Comparison of ENCODE assay signal across 15 cellular contexts in genomic region chr7:36615877-36616276, GRCh38.
A peak's percentile ranks its signal among the peaks of the same experiment; 100 is the strongest.
DNase-seq lines count a peak whose midpoint lies in the region; ATAC-seq and TF ChIP-seq lines count a peak whose summit lies in the region.
"Had no signal": no experiment of that assay in that cellular context is flagged by ENCODE, and none has a peak within 500 bp of the region (broad histone marks: within the 10 kb centered on the region; RNA-seq: fewer than 3 reads in every experiment).

No MANE protein-coding gene starts in this region.

- peak; percentile 18 for DNase-seq in NCI-H2227 (lab: John Stamatoyannopoulos, UW; ENCODE audit: unreplicated experiment)
- DNase-seq in NCI-H2227 treated with DMSO at 0.1 percent for 48 hours (lab: John Stamatoyannopoulos, UW): no peak
- DNase-seq in natural killer cell treated with Interleukin-12 subunit alpha and Interleukin-12 subunit beta and Interleukin-15 and Interleukin-18, amount 100 ng/mL, for 72 hours (ENCODE audit: low spot score): no peak
- DNase-seq in NCI-H146 treated with DMSO at 0.1 percent for 48 hours (lab: John Stamatoyannopoulos, UW; ENCODE audit: unreplicated experiment): no peak
- DNase-seq in foreskin fibroblast: no peak
- no peak for DNase-seq in stimulated activated CD4-positive, alpha-beta T cell treated with anti-CD3 and anti-CD28 coated beads, Interleukin-15, amount 100 ng/mL, for 24 hours
- DNase-seq in naive thymus-derived CD8-positive, alpha-beta T cell: no peak
- DNase-seq: Calu3, DND-41, GOT3, NCI-H226 had no signal

- H3K4me3 Mint-ChIP-seq in dendritic cell treated with granulocyte-macrophage colony-stimulating factor and Interleukin-4, amounts not matched to agents 40 ng/mL and 50 ng/mL, for 4 days: no peak overlapping the region
- no peak overlapping the region for H3K4me3 Mint-ChIP-seq in natural killer cell treated with Interleukin-12 subunit alpha and Interleukin-12 subunit beta and Interleukin-15 and Interleukin-18, amount 100 ng/mL, for 72 hours
- no peak overlapping the region for H3K4me3 Mint-ChIP-seq in naive thymus-derived CD8-positive, alpha-beta T cell

- H3K36me3 Mint-ChIP-seq in dendritic cell treated with granulocyte-macrophage colony-stimulating factor and Interleukin-4, amounts not matched to agents 40 ng/mL and 50 ng/mL, for 4 days (ENCODE audit: low read depth): peaks cover 91% of the 10 kb centered on the region
- H3K36me3 Mint-ChIP-seq in natural killer cell treated with Interleukin-12 subunit alpha and Interleukin-12 subunit beta and Interleukin-15 and Interleukin-18, amount 100 ng/mL, for 72 hours: peaks cover 40% of the 10 kb centered on the region
- peaks cover 10 to 95% (median 52%) of the 10 kb centered on the region in 3 donors for H3K36me3 Mint-ChIP-seq in naive thymus-derived CD8-positive, alpha-beta T cell

- H3K27ac Mint-ChIP-seq in dendritic cell treated with granulocyte-macrophage colony-stimulating factor and Interleukin-4, amounts not matched to agents 40 ng/mL and 50 ng/mL, for 4 days: peak overlapping the region; percentile 50
- peak overlapping the region; percentile 46 to 88 for H3K27ac Mint-ChIP-seq in natural killer cell treated with Interleukin-12 subunit alpha and Interleukin-12 subunit beta and Interleukin-15 and Interleukin-18, amount 100 ng/mL, for 72 hours
- peak overlapping the region in 3 of 10 donors; percentile 6 to 65 (median 58) for H3K27ac Mint-ChIP-seq in naive thymus-derived CD8-positive, alpha-beta T cell

- ATAC-seq in natural killer cell treated with Interleukin-12 subunit alpha and Interleukin-12 subunit beta and Interleukin-15 and Interleukin-18, amount 100 ng/mL, for 72 hours: no peak
- no peak for ATAC-seq in naive thymus-derived CD8-positive, alpha-beta T cell
- ATAC-seq: Panc1, Right ventricle myocardium inferior had no signal

- no peak for TF ChIP-seq CTCF in foreskin fibroblast (IDR thresholded peaks at IDR 0.05; ENCODE audit: low read depth, low read length)

- H3K9me3 Mint-ChIP-seq in dendritic cell treated with granulocyte-macrophage colony-stimulating factor and Interleukin-4, amounts not matched to agents 40 ng/mL and 50 ng/mL, for 4 days: no peaks in the 10 kb centered on the region
- no peaks in the 10 kb centered on the region for H3K9me3 Mint-ChIP-seq in natural killer cell treated with Interleukin-12 subunit alpha and Interleukin-12 subunit beta and Interleukin-15 and Interleukin-18, amount 100 ng/mL, for 72 hours
- H3K9me3 Mint-ChIP-seq in naive thymus-derived CD8-positive, alpha-beta T cell: no peaks in the 10 kb centered on the region

- intact Hi-C loops in dendritic cell treated with granulocyte-macrophage colony-stimulating factor and Interleukin-4, amounts not matched to agents 40 ng/mL and 50 ng/mL, for 4 days (cut with micrococcal nuclease): no loop called here

- H3K27me3 Mint-ChIP-seq in dendritic cell treated with granulocyte-macrophage colony-stimulating factor and Interleukin-4, amounts not matched to agents 40 ng/mL and 50 ng/mL, for 4 days: no peaks in the 10 kb centered on the region
- no peaks in the 10 kb centered on the region for H3K27me3 Mint-ChIP-seq in natural killer cell treated with Interleukin-12 subunit alpha and Interleukin-12 subunit beta and Interleukin-15 and Interleukin-18, amount 100 ng/mL, for 72 hours
- no peaks in the 10 kb centered on the region for H3K27me3 Mint-ChIP-seq in naive thymus-derived CD8-positive, alpha-beta T cell

- POLR2A ChIA-PET in naive thymus-derived CD8-positive, alpha-beta T cell (lab: Charles Lee): no interaction called here

- H3K4me1 Mint-ChIP-seq in dendritic cell treated with granulocyte-macrophage colony-stimulating factor and Interleukin-4, amounts not matched to agents 40 ng/mL and 50 ng/mL, for 4 days (ENCODE audit: low read depth): peaks cover 46% of the 10 kb centered on the region
- H3K4me1 Mint-ChIP-seq in natural killer cell treated with Interleukin-12 subunit alpha and Interleukin-12 subunit beta and Interleukin-15 and Interleukin-18, amount 100 ng/mL, for 72 hours (ENCODE audit: low read depth in 2 of 2): peaks cover 28 to 53% of the 10 kb centered on the region in 2 donors
- H3K4me1 Mint-ChIP-seq in naive thymus-derived CD8-positive, alpha-beta T cell: peaks cover 9 to 26% (median 16%) of the 10 kb centered on the region in 4 donors

- H3K4me3 ChIP-seq in foreskin fibroblast (ENCODE audit: low read depth in 1 of 2, low read length in 2 of 2): no peak overlapping the region
- H3K4me3 ChIP-seq: SK-N-MC had no signal
